In genomic region chr13:66933527-66933926, GRCh38 we compare ENCODE assay signal across 17 cellular contexts.
"Had no signal": no experiment of that assay in that cellular context is flagged by ENCODE, and none has a peak within 500 bp of the region (broad histone marks: within the 10 kb centered on the region; RNA-seq: fewer than 3 reads in every experiment).

No MANE protein-coding gene starts in this region.

- H3K4me3 Mint-ChIP-seq: activated B cell treated with CpG ODN at 0.5 μM for 24 hours; activated CD4-positive, alpha-beta memory T cell treated with anti-CD3 and anti-CD28 coated beads for 36 hours; activated CD4-positive, alpha-beta T cell treated with anti-CD3 and anti-CD28 coated beads for 36 hours; activated naive CD4-positive, alpha-beta T cell treated with anti-CD3 and anti-CD28 coated beads, Interleukin-2, amount 10 ng/mL, durations not matched to agents 7 days and 5 days; activated naive CD8-positive, alpha-beta T cell treated with anti-CD3 and anti-CD28 coated beads, Interleukin-2, amount 50 U/mL, for 24 hours; nephron progenitor cell; stimulated activated effector memory CD8-positive, alpha-beta T cell treated with anti-CD3 and anti-CD28 coated beads, Interleukin-12 subunit alpha, Interleukin-12 subunit beta, amount 100 ng/mL, for 72 hours; stimulated activated naive CD8-positive, alpha-beta T cell treated with anti-CD3 and anti-CD28 coated beads, Interleukin-15, amount 100 ng/mL, for 72 hours; T-helper 17 cell had no signal

- H3K9me3 ChIP-seq: body of pancreas, right lobe of liver, uterus had no signal

- H3K4me1 Mint-ChIP-seq: activated CD4-positive, alpha-beta T cell treated with anti-CD3 and anti-CD28 coated beads for 36 hours; activated naive CD4-positive, alpha-beta T cell treated with anti-CD3 and anti-CD28 coated beads, Interleukin-2, amount 10 ng/mL, durations not matched to agents 7 days and 5 days; activated naive CD8-positive, alpha-beta T cell treated with anti-CD3 and anti-CD28 coated beads, Interleukin-2, amount 50 U/mL, for 24 hours; nephron progenitor cell; stimulated activated effector memory CD8-positive, alpha-beta T cell treated with anti-CD3 and anti-CD28 coated beads, Interleukin-12 subunit alpha, Interleukin-12 subunit beta, amount 100 ng/mL, for 72 hours; stimulated activated naive CD8-positive, alpha-beta T cell treated with anti-CD3 and anti-CD28 coated beads, Interleukin-15, amount 100 ng/mL, for 72 hours; T-helper 17 cell had no signal

- ATAC-seq: activated CD4-positive, alpha-beta T cell treated with anti-CD3 and anti-CD28 coated beads for 36 hours; activated naive CD8-positive, alpha-beta T cell treated with anti-CD3 and anti-CD28 coated beads, Interleukin-2, amount 50 U/mL, for 24 hours; body of pancreas; left cardiac atrium; right lobe of liver; stimulated activated effector memory CD8-positive, alpha-beta T cell treated with anti-CD3 and anti-CD28 coated beads, Interleukin-12 subunit alpha, Interleukin-12 subunit beta, amount 100 ng/mL, for 72 hours; stimulated activated naive CD8-positive, alpha-beta T cell treated with anti-CD3 and anti-CD28 coated beads, Interleukin-15, amount 100 ng/mL, for 72 hours; T-helper 17 cell had no signal

- H3K27me3 ChIP-seq: body of pancreas, right lobe of liver, uterus had no signal

- DNase-seq: activated B cell treated with CpG ODN at 0.5 μM for 24 hours; activated CD4-positive, alpha-beta memory T cell treated with anti-CD3 and anti-CD28 coated beads for 36 hours; activated CD4-positive, alpha-beta T cell treated with anti-CD3 and anti-CD28 coated beads for 36 hours; activated effector memory CD4-positive, alpha-beta T cell treated with anti-CD3 and anti-CD28 coated beads, Interleukin-2, amount 50 U/mL, for 16 hours; activated naive CD4-positive, alpha-beta T cell treated with anti-CD3 and anti-CD28 coated beads, Interleukin-2, amount 10 ng/mL, durations not matched to agents 7 days and 5 days; activated naive CD8-positive, alpha-beta T cell treated with anti-CD3 and anti-CD28 coated beads, Interleukin-2, amount 50 U/mL, for 24 hours; body of pancreas; left cardiac atrium; nephron progenitor cell; right lobe of liver; stimulated activated CD4-positive, alpha-beta T cell treated with anti-CD3 and anti-CD28 coated beads, Interleukin-2, amount 100 ng/mL, for 24 hours; stimulated activated naive CD8-positive, alpha-beta T cell treated with anti-CD3 and anti-CD28 coated beads, Interleukin-15, amount 100 ng/mL, for 72 hours; T-helper 17 cell; trophoblast cell; uterus had no signal

- H3K27ac ChIP-seq: body of pancreas, right lobe of liver, skin epidermis, uterus had no signal

- H3K27me3 Mint-ChIP-seq: activated B cell treated with CpG ODN at 0.5 μM for 24 hours; activated CD4-positive, alpha-beta memory T cell treated with anti-CD3 and anti-CD28 coated beads for 36 hours; activated CD4-positive, alpha-beta T cell treated with anti-CD3 and anti-CD28 coated beads for 36 hours; activated naive CD4-positive, alpha-beta T cell treated with anti-CD3 and anti-CD28 coated beads, Interleukin-2, amount 10 ng/mL, durations not matched to agents 7 days and 5 days; activated naive CD8-positive, alpha-beta T cell treated with anti-CD3 and anti-CD28 coated beads, Interleukin-2, amount 50 U/mL, for 24 hours; stimulated activated naive CD8-positive, alpha-beta T cell treated with anti-CD3 and anti-CD28 coated beads, Interleukin-15, amount 100 ng/mL, for 72 hours; T-helper 17 cell had no signal

- H3K9me3 Mint-ChIP-seq: activated B cell treated with CpG ODN at 0.5 μM for 24 hours; activated naive CD4-positive, alpha-beta T cell treated with anti-CD3 and anti-CD28 coated beads, Interleukin-2, amount 10 ng/mL, durations not matched to agents 7 days and 5 days; activated naive CD8-positive, alpha-beta T cell treated with anti-CD3 and anti-CD28 coated beads, Interleukin-2, amount 50 U/mL, for 24 hours; nephron progenitor cell; stimulated activated naive CD8-positive, alpha-beta T cell treated with anti-CD3 and anti-CD28 coated beads, Interleukin-15, amount 100 ng/mL, for 72 hours had no signal

- H3K27ac Mint-ChIP-seq: activated B cell treated with CpG ODN at 0.5 μM for 24 hours; activated CD4-positive, alpha-beta memory T cell treated with anti-CD3 and anti-CD28 coated beads for 36 hours; activated CD4-positive, alpha-beta T cell treated with anti-CD3 and anti-CD28 coated beads for 36 hours; activated naive CD4-positive, alpha-beta T cell treated with anti-CD3 and anti-CD28 coated beads, Interleukin-2, amount 10 ng/mL, durations not matched to agents 7 days and 5 days; activated naive CD8-positive, alpha-beta T cell treated with anti-CD3 and anti-CD28 coated beads, Interleukin-2, amount 50 U/mL, for 24 hours; nephron progenitor cell; stimulated activated effector memory CD8-positive, alpha-beta T cell treated with anti-CD3 and anti-CD28 coated beads, Interleukin-12 subunit alpha, Interleukin-12 subunit beta, amount 100 ng/mL, for 72 hours; stimulated activated naive CD8-positive, alpha-beta T cell treated with anti-CD3 and anti-CD28 coated beads, Interleukin-15, amount 100 ng/mL, for 72 hours; T-helper 17 cell had no signal

- H3K36me3 Mint-ChIP-seq: activated CD4-positive, alpha-beta memory T cell treated with anti-CD3 and anti-CD28 coated beads for 36 hours; activated naive CD4-positive, alpha-beta T cell treated with anti-CD3 and anti-CD28 coated beads, Interleukin-2, amount 10 ng/mL, durations not matched to agents 7 days and 5 days; stimulated activated effector memory CD8-positive, alpha-beta T cell treated with anti-CD3 and anti-CD28 coated beads, Interleukin-12 subunit alpha, Interleukin-12 subunit beta, amount 100 ng/mL, for 72 hours had no signal

- H3K4me3 ChIP-seq: body of pancreas, right lobe of liver, skin epidermis, uterus had no signal

- H3K36me3 ChIP-seq: right lobe of liver, uterus had no signal

- H3K4me1 ChIP-seq: body of pancreas, right lobe of liver, uterus had no signal
